In the genomic region with DNA sequence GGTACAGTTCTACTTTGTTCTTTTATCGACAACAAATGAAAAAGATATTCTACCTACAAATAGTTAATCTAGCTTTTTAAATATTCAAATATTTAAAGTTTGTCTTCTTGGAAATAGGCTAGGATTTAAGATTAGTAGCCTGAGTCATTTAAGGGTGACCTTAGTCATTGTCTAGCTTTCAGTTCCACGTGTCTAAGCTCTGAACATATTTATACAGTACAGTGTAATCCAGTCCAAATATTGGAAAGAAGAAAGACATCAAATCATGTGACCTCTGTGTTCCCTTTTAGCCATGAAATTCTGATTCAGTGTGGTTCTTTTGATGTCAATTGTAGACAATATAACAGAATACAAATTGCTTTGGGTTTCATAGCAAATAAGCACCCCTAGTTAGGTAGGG, we compare ENCODE assay signal across 17 cellular contexts.
DNase-seq lines count a peak whose midpoint lies in the region; ATAC-seq, FAIRE-seq and TF ChIP-seq lines count a peak whose summit lies in the region.
"Had no signal": no experiment of that assay in that cellular context is flagged by ENCODE, and none has a peak within 500 bp of the region (broad histone marks: within the 10 kb centered on the region; RNA-seq: fewer than 3 reads in every experiment).

No MANE protein-coding gene starts in this region.

- peak; percentile 12 for DNase-seq in AG08396 (ENCODE audit: low spot score)
- peak; percentile 63 for DNase-seq in RCC 7860 (ENCODE audit: low spot score)
- DNase-seq in K562 (ENCODE audit: extremely low read depth in 1 of 4, low spot score in 3 of 4), result no peak
- peak; percentile 4 for DNase-seq in iris pigment epithelial cell (ENCODE audit: low read depth)
- no peak for DNase-seq in NCI-H226
- DNase-seq in NOMO-1 (lab: John Stamatoyannopoulos, UW; ENCODE audit: unreplicated experiment in 2 of 2), result no peak
- DNase-seq in heart right ventricle, result no peak
- DNase-seq in testis, result no peak
- DNase-seq: BE2C; CD8-positive, alpha-beta T cell; KBM-7; NCI-H1048; NCI-H2107; NCI-H446; NCI-H748 treated with DMSO at 0.1 percent for 48 hours; SIG-M5 had no signal

- intact Hi-C loops in K562 (cut with micrococcal nuclease) (no loop called here), heart right ventricle (cut with DNase I) (no loop called here), testis (cut with DNase I; ENCODE audit: low total_unique reads) (no loop called here)

- ATAC-seq in K562 (no peak), heart right ventricle (no peak)
- ATAC-seq: CD8-positive, alpha-beta T cell; Panc1 had no signal

- POLR2A ChIA-PET in K562 (lab: Yijun Ruan, JAX), result no interaction called here

- no peaks in the 10 kb centered on the region for H3K27me3 ChIP-seq in K562 (ENCODE audit: control insufficient read depth in 2 of 2, insufficient read depth in 2 of 2, low read length in 2 of 2)
- H3K27me3 ChIP-seq in heart right ventricle, result no peaks in the 10 kb centered on the region
- H3K27me3 ChIP-seq in testis, result no peaks in the 10 kb centered on the region
- H3K27me3 ChIP-seq: BE2C had no signal

- no TSS peak for BruUV-seq in K562 (replicated peaks; lab: Mats Ljungman, UMichigan)

- H4K20me1 ChIP-seq in K562 (replicated peaks; ENCODE audit: control insufficient read depth, insufficient read depth, low read length), result no peaks in the 10 kb centered on the region

- CTCF ChIA-PET in K562 (lab: Yijun Ruan, JAX; ENCODE audit: low intra/inter-chr PET ratio), result no interaction called here

- no peak overlapping the region for H2AFZ ChIP-seq in K562 (ENCODE audit: low read depth, low read length)

- WGBS in K562 (ENCODE audit: insufficient coverage, low coverage, missing lambda C conversion rate), result 0% methylated on average over 2 of the region's 2 CpGs
- 55 to 61% methylated on average over 2 of the region's 2 CpGs for WGBS in heart right ventricle, 2 donors
- 64 to 68% methylated on average over 2 of the region's 2 CpGs for WGBS in testis, 2 donors

- TF ChIP-seq EP300 in K562 (IDR thresholded peaks at IDR 0.05; ENCODE audit: low read length), result no peak

- in situ Hi-C loops in K562 (cut with MboI), result no loop called here

- no peaks in the 10 kb centered on the region for H3K9me1 ChIP-seq in K562 (ENCODE audit: control insufficient read depth, insufficient read depth, low read length)

- no peak overlapping the region for H3K27ac ChIP-seq in K562 (ENCODE audit: extremely low read depth, low read depth, low read length)
- H3K27ac ChIP-seq in heart right ventricle, result no peak overlapping the region
- no peak overlapping the region for H3K27ac ChIP-seq in testis

- no peak overlapping the region for H3K9ac ChIP-seq in K562 (ENCODE audit: insufficient read depth in 1 of 2, low read depth in 2 of 2, low read length in 2 of 2)

- FAIRE-seq in RCC 7860 (lab: Jason Lieb, UNC), result peak; percentile 92
- no peak for FAIRE-seq in K562 (lab: Jason Lieb, UNC)

- TF ChIP-seq RAD21 in K562 (CRISPR knock-in tag; conservative IDR thresholded peaks at IDR 0.05 in 1 of 2, IDR thresholded peaks at IDR 0.05 in 1 of 2), result no peak

- H3K79me2 ChIP-seq in K562 (ENCODE audit: control insufficient read depth, insufficient read depth, low read length), result no peaks in the 10 kb centered on the region

- H3K9me3 ChIP-seq in K562 (replicated peaks; ENCODE audit: control insufficient read depth, insufficient read depth, low read depth, low read length), result 0 out of 2 replicates have a peak, but pooled peaks cover 2% of the 10 kb centered on the region
- peaks cover 0 to 3% (median 0%) of the 10 kb centered on the region in 11 donors for H3K9me3 ChIP-seq in heart right ventricle
- H3K9me3 ChIP-seq in testis, result no peaks in the 10 kb centered on the region
- H3K9me3 ChIP-seq: BE2C had no signal

- TF ChIP-seq POLR2A in K562 (conservative IDR thresholded peaks at IDR 0.05) (no peak), testis (IDR thresholded peaks at IDR 0.05) (no peak)

- TF ChIP-seq CTCF in K562 (IDR thresholded peaks at IDR 0.05 in 2 of 3, conservative IDR thresholded peaks at IDR 0.05 in 1 of 3; ENCODE audit: insufficient read depth in 2 of 3, low read depth in 1 of 3, low read length in 3 of 3), result no peak
- TF ChIP-seq CTCF in heart right ventricle (IDR thresholded peaks at IDR 0.05), result no peak
- TF ChIP-seq CTCF in testis (IDR thresholded peaks at IDR 0.05), result no peak

- no peak overlapping the region for H3K4me2 ChIP-seq in K562 (ENCODE audit: insufficient read depth, low read length)

- H3K4me3 ChIP-seq in K562 (no peak overlapping the region), heart right ventricle (no peak overlapping the region), testis (no peak overlapping the region)

- H3K4me1 ChIP-seq in K562 (replicated peaks in 1 of 2; ENCODE audit: control insufficient read depth in 2 of 2, insufficient read depth in 2 of 2, low read length in 2 of 2) (no peaks in the 10 kb centered on the region), heart right ventricle (no peaks in the 10 kb centered on the region), testis (no peaks in the 10 kb centered on the region)
- H3K4me1 ChIP-seq: BE2C had no signal

- H3K36me3 ChIP-seq in K562 (ENCODE audit: control insufficient read depth, insufficient read depth, low read length) (no peaks in the 10 kb centered on the region), heart right ventricle (no peaks in the 10 kb centered on the region), testis (ENCODE audit: low read depth, missing control alignments) (no peaks in the 10 kb centered on the region)
- H3K36me3 ChIP-seq: BE2C had no signal

TF ChIP-seq in K562, 482 proteins besides CTCF, POLR2A, EP300 and RAD21:
- TF ChIP-seq POLR2H (tag; IDR thresholded peaks at IDR 0.05; ENCODE audit: low read depth) (no peak), TFE3 (CRISPR knock-in tag; IDR thresholded peaks at IDR 0.05) (peak; percentile 25; the same call in 1 of the 2 replicates)

Comparison
In these comparisons a context has a peak if more than half of its experiments do, and no peak if none do; other contexts are left out.
1. DNase-seq: peak in AG08396 (single experiment), RCC 7860 (single experiment) and iris pigment epithelial cell (single experiment); none in K562 (0 of 4), NCI-H226 (single experiment), NOMO-1 (0 of 2), heart right ventricle (0 of 2) and testis (single experiment).